26 cellular contexts compared by ENCODE assay signal in the genomic region with DNA sequence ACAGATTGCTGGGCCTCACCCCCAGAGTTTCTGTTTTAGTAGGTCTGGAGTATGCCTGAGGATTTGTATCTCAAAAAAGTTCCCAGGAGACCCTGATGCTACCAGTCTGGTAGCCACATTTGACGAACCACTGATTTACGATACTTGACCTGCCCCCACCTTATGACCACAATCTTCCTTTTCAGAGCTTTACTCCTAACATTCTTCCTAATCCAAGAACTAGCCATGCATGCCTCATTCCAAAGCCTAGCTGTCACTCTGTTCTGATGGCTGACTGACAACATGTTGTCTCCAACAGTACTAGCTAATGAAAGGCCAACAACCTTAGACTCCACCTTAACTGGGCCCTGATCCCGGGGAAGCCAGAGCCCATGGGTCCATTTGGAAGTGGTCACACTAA.
"Had no signal": no experiment of that assay in that cellular context is flagged by ENCODE, and none has a peak within 500 bp of the region (broad histone marks: within the 10 kb centered on the region; RNA-seq: fewer than 3 reads in every experiment).

No MANE protein-coding gene starts in this region.

- H3K4me1 ChIP-seq: prostate gland, right atrium auricular region, thyroid gland, upper lobe of right lung had no signal

- H3K4me3 ChIP-seq: lung, prostate gland, right atrium auricular region, thyroid gland, upper lobe of right lung had no signal

- ATAC-seq: activated CD8-positive, alpha-beta T cell treated with anti-CD3 and anti-CD28 coated beads, Interleukin-2, amount 10 ng/mL, durations not matched to agents 7 days and 5 days; activated naive CD8-positive, alpha-beta T cell treated with anti-CD3 and anti-CD28 coated beads, Interleukin-2, amount 50 U/mL, for 24 hours; esophagus mucosa; left lobe of liver; natural killer cell; upper lobe of right lung had no signal

- H3K9me3 ChIP-seq: prostate gland, right atrium auricular region, thyroid gland, upper lobe of right lung had no signal

- H3K27ac ChIP-seq: brain microvascular endothelial cell, prostate gland, right atrium auricular region, thyroid gland, upper lobe of right lung, WERI-Rb-1 had no signal

- H3K36me3 ChIP-seq: brain microvascular endothelial cell, prostate gland, right atrium auricular region, thyroid gland, upper lobe of right lung, WERI-Rb-1 had no signal

- DNase-seq: activated CD4-positive, alpha-beta T cell treated with anti-CD3 and anti-CD28 coated beads, Interleukin-2, amount 50 U/mL, for 1 hour; activated CD4-positive, CD25-positive, alpha-beta regulatory T cell treated with anti-CD3 and anti-CD28 coated beads, Interleukin-2, amount 50 U/mL, for 72 hours; activated CD8-positive, alpha-beta T cell treated with anti-CD3 and anti-CD28 coated beads, Interleukin-2, amount 10 ng/mL, durations not matched to agents 7 days and 5 days; activated gamma-delta T cell; activated naive CD4-positive, alpha-beta T cell treated with anti-CD3 and anti-CD28 coated beads, Interleukin-2, amount 50 U/mL, for 16 hours; activated naive CD8-positive, alpha-beta T cell treated with anti-CD3 and anti-CD28 coated beads, Interleukin-2, amount 50 U/mL, for 24 hours; anterior cingulate cortex; brain microvascular endothelial cell; central memory CD4-positive, alpha-beta T cell; dermis blood vessel endothelial cell; effector memory CD4-positive, alpha-beta T cell; foreskin melanocyte; glutamatergic neuron; hypothalamus; natural killer cell; stimulated activated CD4-positive, alpha-beta T cell treated with anti-CD3 and anti-CD28 coated beads, Interleukin-4, amount 100 ng/mL, for 4 hours; substantia nigra; T-helper 2 cell; thyroid gland; upper lobe of right lung; WERI-Rb-1 had no signal

- H3K27me3 ChIP-seq: brain microvascular endothelial cell, right atrium auricular region, thyroid gland, upper lobe of right lung had no signal
